12 cellular contexts compared by ENCODE assay signal in the genomic region with DNA sequence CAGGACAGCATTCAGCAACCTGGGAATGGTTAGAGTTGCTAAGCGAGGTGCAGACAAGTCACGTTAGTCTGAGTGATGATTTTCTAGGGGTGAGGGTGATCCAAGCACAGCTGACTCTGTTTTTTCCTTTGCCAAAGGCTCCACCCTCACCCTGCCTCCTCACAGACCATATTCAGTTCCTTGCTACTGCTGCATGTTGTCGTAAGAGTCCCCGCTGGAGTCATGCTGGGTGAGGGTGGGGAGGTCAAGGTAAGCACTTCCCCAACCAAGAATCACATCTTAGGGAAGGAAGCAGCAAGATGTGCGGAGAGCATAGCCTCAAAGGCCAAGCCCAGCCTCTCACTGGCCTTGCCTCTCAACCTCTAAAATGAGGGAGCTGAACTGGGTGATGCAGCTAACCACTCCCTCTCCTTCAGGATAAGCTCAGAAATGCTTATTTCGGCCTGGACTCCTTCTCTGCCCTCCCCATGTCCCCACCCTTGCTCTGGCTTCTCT.
DNase-seq lines count a peak whose midpoint lies in the region; ATAC-seq and TF ChIP-seq lines count a peak whose summit lies in the region.
"Had no signal": no experiment of that assay in that cellular context is flagged by ENCODE, and none has a peak within 500 bp of the region (broad histone marks: within the 10 kb centered on the region; RNA-seq: fewer than 3 reads in every experiment).

No MANE protein-coding gene starts in this region.

- H3K27ac Mint-ChIP-seq in osteocyte (ENCODE audit: unreplicated experiment): peak overlapping the region; percentile 72

- peak overlapping the region; percentile 32 for H3K27ac ChIP-seq in cardiac muscle cell
- H3K27ac ChIP-seq: BLaER1 had no signal

- peaks cover 3% of the 10 kb centered on the region for H3K36me3 Mint-ChIP-seq in osteocyte (ENCODE audit: unreplicated experiment)

- TF ChIP-seq CTCF in AG10803 (conservative IDR thresholded peaks at IDR 0.05; ENCODE audit: low read length) (no peak), cardiac muscle cell (IDR thresholded peaks at IDR 0.05; ENCODE audit: low read depth, low read length) (no peak), osteocyte (IDR thresholded peaks at IDR 0.05) (no peak)

- H3K27me3 ChIP-seq in cardiac muscle cell: no peaks in the 10 kb centered on the region
- H3K27me3 ChIP-seq: BLaER1 had no signal

- peaks cover 17% of the 10 kb centered on the region for H3K4me1 ChIP-seq in cardiac muscle cell (ENCODE audit: low read depth)
- H3K4me1 ChIP-seq: BLaER1 had no signal

- no peaks in the 10 kb centered on the region for H3K9me3 Mint-ChIP-seq in osteocyte (ENCODE audit: unreplicated experiment)
- H3K9me3 Mint-ChIP-seq: nephron progenitor cell had no signal

- H3K36me3 ChIP-seq in cardiac muscle cell: no peaks in the 10 kb centered on the region

- no peaks in the 10 kb centered on the region for H3K27me3 Mint-ChIP-seq in osteocyte (ENCODE audit: unreplicated experiment)

- H3K4me3 ChIP-seq in AG10803 (ENCODE audit: low read length) (no peak overlapping the region), cardiac muscle cell (no peak overlapping the region)
- H3K4me3 ChIP-seq: BLaER1 had no signal

- ATAC-seq in GM21825 (IDR thresholded peaks at IDR 0.05; ENCODE audit: unreplicated experiment): no peak
- ATAC-seq: esophagus mucosa had no signal

- peaks cover 54% of the 10 kb centered on the region for H3K4me1 Mint-ChIP-seq in osteocyte (ENCODE audit: unreplicated experiment)

- peak; percentile 22 for DNase-seq in AG10803 (ENCODE audit: low read depth)
- peak; percentile 9 for DNase-seq in SKM-1 (lab: John Stamatoyannopoulos, UW; ENCODE audit: unreplicated experiment)
- DNase-seq in cardiac muscle cell (ENCODE audit: low read depth in 1 of 2, low spot score in 1 of 2): peak; percentile 34 to 54
- DNase-seq in osteocyte (ENCODE audit: extremely low spot score, unreplicated experiment): no peak
- DNase-seq in stimulated activated CD4-positive, alpha-beta T cell treated with anti-CD3 and anti-CD28 coated beads, Interleukin-1b, Interleukin-23, amount 100 ng/mL, for 48 hours: no peak
- no peak for DNase-seq in GM03348 (ENCODE audit: low spot score)
- no peak for DNase-seq in effector CD8-positive, alpha-beta T cell (lab: John Stamatoyannopoulos, UW)
- DNase-seq: nephron progenitor cell, T-helper 2 cell had no signal

- H3K4me3 Mint-ChIP-seq in osteocyte (ENCODE audit: unreplicated experiment): no peak overlapping the region
- H3K4me3 Mint-ChIP-seq: nephron progenitor cell had no signal

- no peaks in the 10 kb centered on the region for H3K9me3 ChIP-seq in cardiac muscle cell (ENCODE audit: low read depth)
- H3K9me3 ChIP-seq: BLaER1 had no signal

Comparison
In these comparisons a context has a peak if more than half of its experiments do, and no peak if none do; other contexts are left out.
1. DNase-seq: peak in AG10803 (single experiment), SKM-1 (single experiment) and cardiac muscle cell (2 of 2); none in osteocyte (single experiment), stimulated activated CD4-positive, alpha-beta T cell treated with anti-CD3 and anti-CD28 coated beads, Interleukin-1b, Interleukin-23, amount 100 ng/mL, for 48 hours (single experiment), GM03348 (single experiment) and effector CD8-positive, alpha-beta T cell (single experiment).